Comparison of ENCODE assay signal across 8 cellular contexts in the genomic region with DNA sequence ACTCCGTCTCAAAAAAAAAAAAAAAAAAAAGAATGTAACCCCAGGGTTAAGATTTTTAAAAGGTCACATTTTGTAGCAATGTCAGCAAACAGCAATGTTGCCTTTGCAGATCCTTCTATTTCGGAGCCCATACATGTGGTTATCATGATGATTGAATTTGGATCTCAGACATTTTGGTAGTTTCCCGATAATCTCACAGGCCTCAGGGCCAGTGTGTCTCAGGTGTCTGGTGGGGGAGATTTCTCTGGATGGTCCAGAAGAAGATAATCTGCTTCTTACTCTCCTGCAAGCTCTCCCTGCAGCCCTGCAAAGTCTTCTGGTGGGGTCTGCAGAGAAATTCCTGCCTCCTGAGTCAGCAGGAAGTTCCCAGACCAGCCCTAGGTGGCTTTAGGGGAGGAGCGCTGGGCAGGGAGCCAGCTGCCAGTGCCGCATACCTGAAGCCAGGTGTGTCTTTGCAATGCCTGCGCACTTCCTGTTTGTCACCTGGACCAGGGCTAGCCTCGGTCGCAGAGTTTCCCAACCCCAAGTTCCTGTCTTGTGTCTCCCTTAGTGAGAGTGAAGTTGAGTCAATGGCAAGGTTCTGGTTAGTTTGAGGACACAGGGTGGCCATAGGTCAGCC. TPM values are rescaled to one million over a fixed set of nuclear protein-coding genes. Genes with fewer than 3 reads are reported as not detected.
DNase-seq lines count a peak whose midpoint lies in the region; ATAC-seq, FAIRE-seq and TF ChIP-seq lines count a peak whose summit lies in the region.
"Had no signal": no experiment of that assay in that cellular context is flagged by ENCODE, and none has a peak within 500 bp of the region (broad histone marks: within the 10 kb centered on the region; RNA-seq: fewer than 3 reads in every experiment).

No MANE protein-coding gene starts in this region.

- ATAC-seq in HCT116 (peak; percentile 55), left cardiac atrium (no peak), HG03354 (IDR thresholded peaks at IDR 0.05; ENCODE audit: poor library complexity, severe bottlenecking, unreplicated experiment) (no peak), GM18517 (IDR thresholded peaks at IDR 0.05; ENCODE audit: unreplicated experiment) (no peak)

- H3K9me3 Mint-ChIP-seq in glutamatergic neuron (ENCODE audit: unreplicated experiment) = peaks cover 1% of the 10 kb centered on the region

- no peaks in the 10 kb centered on the region for H3K4me1 Mint-ChIP-seq in glutamatergic neuron (ENCODE audit: low read depth, unreplicated experiment)

- H3K9me2 ChIP-seq in HCT116 (ENCODE audit: insufficient read depth) (no peaks in the 10 kb centered on the region), OCI-LY7 (ENCODE audit: insufficient read depth, low read length) (no peaks in the 10 kb centered on the region)

- POLR2A ChIA-PET in HCT116 (lab: Charles Lee) (interaction anchor here (0.7 to 1.9 kb wide), 3 partner anchors 12 to 35 kb away, joined by 3 to 6 read pairs (median 3); no protein-coding TSS in a partner anchor), OCI-LY7 (lab: Charles Lee) (no interaction called here)

- RAD21 ChIA-PET in HCT116 (lab: Charles Lee; ENCODE audit: low non-redundant PET in 1 of 2, low total read pairs in 2 of 2, uncharacterized antibody in 2 of 2, unreplicated experiment in 2 of 2) = interaction anchor here in 1 of 2 experiments (0.7 kb wide), 1 partner anchor 326 kb away, joined by 3 read pairs; no protein-coding TSS in a partner anchor

- intact Hi-C loops in HCT116 (cut with micrococcal nuclease) = loop anchor here (2.0 kb wide), 3 partner anchors 35 to 97 kb away; no protein-coding TSS in a partner anchor
- intact Hi-C loops in OCI-LY7 (cut with micrococcal nuclease; ENCODE audit: unreplicated experiment) = no loop called here
- intact Hi-C loops in left cardiac atrium (cut with DNase I) = loop anchor here in 1 of 2 donors (10.0 kb wide), 1 partner anchor 131 kb away; no protein-coding TSS in a partner anchor

- FAIRE-seq in small intestine (lab: Jason Lieb, UNC) = no peak
- FAIRE-seq: TTC549 had no signal

- H2AFZ ChIP-seq in HCT116 (ENCODE audit: low read depth, low read length, poor library complexity, severe bottlenecking) (no peak overlapping the region), OCI-LY7 (ENCODE audit: low read length) (no peak overlapping the region)

- H3K36me3 Mint-ChIP-seq in glutamatergic neuron (ENCODE audit: unreplicated experiment) = peaks cover 4% of the 10 kb centered on the region

- peak overlapping the region; percentile 95 for H3K4me2 ChIP-seq in HCT116 (ENCODE audit: low read length)
- H3K4me2 ChIP-seq in OCI-LY7 (ENCODE audit: low read length) = peak overlapping the region; percentile 84

- H3K9me3 ChIP-seq in HCT116 (ENCODE audit: control insufficient read depth in 1 of 2, insufficient read depth in 1 of 2, low read depth in 1 of 2, low read length in 2 of 2) (no peaks in the 10 kb centered on the region), OCI-LY7 (ENCODE audit: low read length) (peaks cover 6% of the 10 kb centered on the region; the same call in 1 of the 2 replicates), small intestine (ENCODE audit: control insufficient read depth, low read depth) (no peaks in the 10 kb centered on the region)

- CTCF ChIA-PET in HCT116 (lab: Charles Lee) (no interaction called here), OCI-LY7 (lab: Charles Lee; ENCODE audit: unreplicated experiment) (no interaction called here)

- TF ChIP-seq CTCF in HCT116 (IDR thresholded peaks at IDR 0.05 in 2 of 3, conservative IDR thresholded peaks at IDR 0.05 in 1 of 3; ENCODE audit: borderline replicate concordance in 1 of 3, insufficient read depth in 1 of 3, low read depth in 2 of 3, low read length in 2 of 3) (no peak), OCI-LY7 (conservative IDR thresholded peaks at IDR 0.05; ENCODE audit: low read length) (no peak), glutamatergic neuron (IDR thresholded peaks at IDR 0.05; ENCODE audit: partially characterized antibody, unreplicated experiment) (no peak)

- peaks cover 13% of the 10 kb centered on the region for H3K27me3 Mint-ChIP-seq in glutamatergic neuron (ENCODE audit: unreplicated experiment)

- peaks cover 30 to 53% of the 10 kb centered on the region in 2 experiments for H3K4me1 ChIP-seq in HCT116 (ENCODE audit: control insufficient read depth in 1 of 2, insufficient read depth in 2 of 2, low read length in 2 of 2)
- H3K4me1 ChIP-seq in OCI-LY7 (ENCODE audit: insufficient read depth, low read length, poor library complexity, severe bottlenecking) = peaks cover 28% of the 10 kb centered on the region
- no peaks in the 10 kb centered on the region for H3K4me1 ChIP-seq in small intestine (ENCODE audit: control insufficient read depth in 2 of 2, insufficient read depth in 1 of 2, low read depth in 1 of 2, low read length in 1 of 2)

- no peak overlapping the region for H3K27ac Mint-ChIP-seq in glutamatergic neuron (ENCODE audit: unreplicated experiment)

- peaks cover 2 to 21% of the 10 kb centered on the region in 2 experiments; a peak in 2 of 4 replicates for H3K36me3 ChIP-seq in HCT116 (ENCODE audit: control insufficient read depth in 1 of 2, insufficient read depth in 2 of 2, low read length in 2 of 2)
- peaks cover under 1% of the 10 kb centered on the region; the same call in 1 of the 2 replicates for H3K36me3 ChIP-seq in OCI-LY7 (ENCODE audit: insufficient read depth, low read length)
- no peaks in the 10 kb centered on the region for H3K36me3 ChIP-seq in small intestine (ENCODE audit: control insufficient read depth in 2 of 2, insufficient read depth in 2 of 2, low read length in 2 of 2)

- H3K4me3 ChIP-seq in HCT116 (replicated peaks in 1 of 2; ENCODE audit: low read depth in 1 of 2, low read length in 2 of 2) (peak overlapping the region; percentile 71 to 96), OCI-LY7 (ENCODE audit: low read depth, low read length, poor library complexity, severe bottlenecking) (peak overlapping the region; percentile 75), small intestine (ENCODE audit: low read depth in 1 of 2, low read length in 2 of 2) (peak overlapping the region in 1 of 2 donors; percentile 71)

- WGBS in small intestine, 3 donors = 15 to 30% (median 30%) methylated on average over 8 of the region's 8 CpGs

- no peaks in the 10 kb centered on the region for H3K27me3 ChIP-seq in HCT116 (ENCODE audit: insufficient read depth, low read length)
- peaks cover 0 to 3% of the 10 kb centered on the region in 2 donors for H3K27me3 ChIP-seq in small intestine (ENCODE audit: control insufficient read depth in 2 of 2, insufficient read depth in 2 of 2, low read length in 2 of 2)

- peak overlapping the region; percentile 93 for H3K27ac ChIP-seq in HCT116 (ENCODE audit: low read depth, low read length)
- no peak overlapping the region for H3K27ac ChIP-seq in OCI-LY7 (ENCODE audit: low read depth, low read length, poor library complexity, severe bottlenecking)
- H3K27ac ChIP-seq in small intestine (ENCODE audit: low read depth in 1 of 2, low read length in 1 of 2) = peak overlapping the region; percentile 84 to 98

- H3K79me2 ChIP-seq in HCT116 (ENCODE audit: insufficient read depth, low read length) = peaks cover 62% of the 10 kb centered on the region
- H3K79me2 ChIP-seq in OCI-LY7 (ENCODE audit: insufficient read depth, low read depth, low read length) = no peaks in the 10 kb centered on the region

- BruUV-seq in HCT116 (replicated peaks; lab: Mats Ljungman, UMichigan) (no TSS peak), OCI-LY7 (replicated peaks; lab: Mats Ljungman, UMichigan) (no TSS peak)

- no peak for TF ChIP-seq POLR2A in HCT116 (IDR thresholded peaks at IDR 0.05; ENCODE audit: borderline replicate concordance, extremely low read depth, insufficient read depth, insufficient read length)

- H4K20me1 ChIP-seq in HCT116 (ENCODE audit: insufficient read depth) = no peaks in the 10 kb centered on the region
- H4K20me1 ChIP-seq in OCI-LY7 (ENCODE audit: insufficient read depth, low read length) = no peaks in the 10 kb centered on the region

- peak overlapping the region; percentile 77 for H3K9ac ChIP-seq in HCT116 (ENCODE audit: low read length)

- peak overlapping the region; percentile 77 for H3K4me3 Mint-ChIP-seq in glutamatergic neuron (ENCODE audit: unreplicated experiment)

- no peak for TF ChIP-seq RAD21 in HCT116 (IDR thresholded peaks at IDR 0.05; ENCODE audit: low read depth)

- DNase-seq in HCT116 (ENCODE audit: low read depth, low spot score) (peak; percentile 82), OCI-LY7 (ENCODE audit: low spot score) (peak; percentile 44), glutamatergic neuron (no peak), small intestine (peak; percentile 98), left cardiac atrium (no peak)

RNA-seq across cellular contexts. Expression of a gene that starts 1.4 kb away (rescaled TPM):
- total RNA-seq in HCT116 (2021; ENCODE audit: unreplicated experiment) = 75.7 TPM
- polyA plus RNA-seq in HCT116 (2012) = 57.7 and 67.0 TPM in 2 replicates
- total RNA-seq in OCI-LY7 (2014; rRNA removed; shearing (Covaris generic)) = 7.8 and 8.5 TPM in 2 replicates
- 9.8 and 13.3 TPM in 2 replicates for total RNA-seq in OCI-LY7 (2022)
- total RNA-seq in glutamatergic neuron (ENCODE audit: unreplicated experiment) = 0.32 TPM
- polyA plus RNA-seq in small intestine = 10 to 100 TPM; 23.9 to 71.6 (median 55.0) TPM
- total RNA-seq in left cardiac atrium = under 1 TPM; 0.47 to 0.65 TPM

RNA-seq across cellular contexts. Expression of a gene that starts 6.7 kb away (rescaled TPM):
- total RNA-seq in HCT116 (2021; ENCODE audit: unreplicated experiment) (20.6 TPM), OCI-LY7 (2022) (92.7 and 107 TPM in 2 replicates), glutamatergic neuron (ENCODE audit: unreplicated experiment) (not detected), left cardiac atrium (1 to 10 TPM; 3.9 to 7.4 TPM)
- 37.2 and 37.3 TPM in 2 replicates for polyA plus RNA-seq in HCT116 (2012)
- total RNA-seq in OCI-LY7 (2014; rRNA removed; shearing (Covaris generic)) = 76.1 and 90.7 TPM in 2 replicates
- 1 to 10 TPM; 2.5 to 3.5 (median 3.2) TPM for polyA plus RNA-seq in small intestine

RNA-seq across cellular contexts. Expression of a gene that starts 26.4 kb away (rescaled TPM):
- total RNA-seq in HCT116 (2021; ENCODE audit: unreplicated experiment) (111 TPM), OCI-LY7 (2022) (19.9 TPM in 2 replicates), glutamatergic neuron (ENCODE audit: unreplicated experiment) (16.7 TPM), left cardiac atrium (10 to 100 TPM; 67.5 to 74.0 TPM)
- polyA plus RNA-seq in HCT116 (2012) = 109 and 120 TPM in 2 replicates
- 16.1 and 22.2 TPM in 2 replicates for total RNA-seq in OCI-LY7 (2014; rRNA removed; shearing (Covaris generic))
- 100 to 1,000 TPM in 1 of 3 donors, 10 to 100 TPM in 2; 42.1 to 141 (median 68.6) TPM for polyA plus RNA-seq in small intestine

RNA-seq across cellular contexts. Expression of a gene that starts 28.5 kb away (rescaled TPM):
- total RNA-seq in HCT116 (2021; ENCODE audit: unreplicated experiment) (75.0 TPM), OCI-LY7 (2022) (63.2 and 73.2 TPM in 2 replicates), glutamatergic neuron (ENCODE audit: unreplicated experiment) (44.2 TPM), left cardiac atrium (10 to 100 TPM; 25.7 to 35.4 TPM)
- 89.6 and 104 TPM in 2 replicates for polyA plus RNA-seq in HCT116 (2012)
- 77.5 and 88.3 TPM in 2 replicates for total RNA-seq in OCI-LY7 (2014; rRNA removed; shearing (Covaris generic))
- 100 to 1,000 TPM in 2 of 3 donors, 10 to 100 TPM in 1; 75.4 to 128 (median 103) TPM for polyA plus RNA-seq in small intestine

RNA-seq across cellular contexts. Expression of a gene that starts 45.4 kb away (rescaled TPM):
- total RNA-seq in HCT116 (2021; ENCODE audit: unreplicated experiment) = 7.0 TPM
- polyA plus RNA-seq in HCT116 (2012) = 1.6 and 2.1 TPM in 2 replicates
- total RNA-seq in OCI-LY7 (2014; rRNA removed; shearing (Covaris generic)) = 0.13 and 0.57 TPM in 2 replicates
- 0.74 TPM in 1 of 2 replicates, not detected in the other for total RNA-seq in OCI-LY7 (2022)
- 0.69 TPM for total RNA-seq in glutamatergic neuron (ENCODE audit: unreplicated experiment)
- 100 to 1,000 TPM in 1 of 3 donors, 10 to 100 TPM in 1, 1 to 10 TPM in 1; 9.5 to 552 (median 16.1) TPM for polyA plus RNA-seq in small intestine
- 1,000 to 10,000 TPM in 1 of 2 donors, 100 to 1,000 TPM in 1; 373 to 1,073 TPM for total RNA-seq in left cardiac atrium

Comparison
In these comparisons a context has a peak if more than half of its experiments do, and no peak if none do; other contexts are left out.
1. DNase-seq: peak in HCT116 (single experiment), OCI-LY7 (single experiment) and small intestine (single experiment); none in glutamatergic neuron (single experiment) and left cardiac atrium (single experiment).